ENCODE assay signal across 8 cellular contexts in the genomic region with DNA sequence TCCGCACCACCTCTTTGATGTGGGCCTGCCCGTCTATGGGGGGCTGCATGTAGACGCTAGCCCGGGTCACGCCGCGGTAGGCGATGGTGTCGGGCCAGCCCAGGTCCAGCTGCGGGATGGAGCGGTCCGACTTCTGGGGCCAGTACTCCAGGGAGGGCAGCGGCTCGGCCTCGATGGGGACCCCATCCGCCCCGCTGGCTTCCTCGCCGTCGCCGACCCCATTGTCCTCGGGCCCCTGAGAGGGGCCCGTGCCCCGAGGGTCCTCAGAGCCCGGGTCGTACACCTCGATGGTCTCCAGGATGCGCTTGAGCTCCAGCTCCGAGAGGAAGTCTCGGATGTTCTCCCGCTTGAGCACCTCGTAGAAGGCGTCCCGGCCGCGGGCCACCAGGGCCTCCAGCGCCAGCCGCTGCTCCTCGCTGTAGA. TPM values are rescaled to one million over a fixed set of nuclear protein-coding genes. Genes with fewer than 3 reads are reported as not detected.
DNase-seq lines count a peak whose midpoint lies in the region; ATAC-seq and TF ChIP-seq lines count a peak whose summit lies in the region.

No MANE protein-coding gene starts in this region.

- DNase-seq in BJ (ENCODE audit: low read depth) (no peak), Karpas-422 (no peak), NCI-H2081 treated with DMSO at 0.1 percent for 48 hours (lab: John Stamatoyannopoulos, UW) (no peak), Ammon's horn (ENCODE audit: low spot score) (no peak)
- DNase-seq in natural killer cell treated with Interleukin-12 subunit alpha and Interleukin-12 subunit beta and Interleukin-15 and Interleukin-18, amount 100 ng/mL, for 72 hours (ENCODE audit: low spot score), result no peak

- POLR2A ChIA-PET in BJ (lab: Charles Lee), result no interaction called here

- H2AFZ ChIP-seq in Karpas-422 (ENCODE audit: low read length), result no peak overlapping the region

- TF ChIP-seq CTCF in BJ (IDR thresholded peaks at IDR 0.05; ENCODE audit: insufficient read depth, low read depth, low read length), result no peak

- H3K36me3 Mint-ChIP-seq in natural killer cell treated with Interleukin-12 subunit alpha and Interleukin-12 subunit beta and Interleukin-15 and Interleukin-18, amount 100 ng/mL, for 72 hours, result no peaks in the 10 kb centered on the region

- H3K27me3 ChIP-seq in BJ (ENCODE audit: control insufficient read depth, insufficient read depth, low read length) (no peaks in the 10 kb centered on the region), Karpas-422 (ENCODE audit: low read length) (no peaks in the 10 kb centered on the region), ectodermal cell (ENCODE audit: control insufficient read depth, insufficient read depth, low read length, poor library complexity, severe bottlenecking) (peaks cover 4% of the 10 kb centered on the region)

- H3K27ac ChIP-seq in Karpas-422 (ENCODE audit: low read length) (no peak overlapping the region), ectodermal cell (ENCODE audit: insufficient read depth, low read depth, low read length, poor library complexity, severe bottlenecking) (no peak overlapping the region)

- peaks cover 14% of the 10 kb centered on the region for H3K79me2 ChIP-seq in Karpas-422 (ENCODE audit: low read length)

- H3K4me1 ChIP-seq in Karpas-422 (ENCODE audit: low read length), result peaks cover 34% of the 10 kb centered on the region
- H3K4me1 ChIP-seq in ectodermal cell (ENCODE audit: control insufficient read depth, insufficient read depth, low read length), result peaks cover 14% of the 10 kb centered on the region

- H3K9me2 ChIP-seq in Karpas-422 (replicated peaks; ENCODE audit: insufficient read depth, low read length), result no peaks in the 10 kb centered on the region

- H3K4me3 ChIP-seq in BJ (ENCODE audit: low read depth, low read length), result peak overlapping the region; percentile 50
- peak overlapping the region; percentile 78 for H3K4me3 ChIP-seq in Karpas-422 (ENCODE audit: low read length)
- peak overlapping the region; percentile 63 for H3K4me3 ChIP-seq in ectodermal cell (ENCODE audit: insufficient read depth, low read depth, low read length)

- no peaks in the 10 kb centered on the region for H4K20me1 ChIP-seq in Karpas-422 (ENCODE audit: insufficient read depth, low read depth, low read length)

- CTCF ChIA-PET in BJ (lab: Yijun Ruan, JAX), result interaction anchor here (1.6 to 1.9 kb wide), 2 partner anchors 20 to 42 kb away, joined by 4 to 7 read pairs; no protein-coding TSS in a partner anchor

- H3K36me3 ChIP-seq in BJ (ENCODE audit: control insufficient read depth, insufficient read depth, low read length) (peaks cover 5% of the 10 kb centered on the region), Karpas-422 (ENCODE audit: insufficient read depth, low read length) (no peaks in the 10 kb centered on the region; the same call in 1 of the 2 replicates), ectodermal cell (ENCODE audit: control insufficient read depth, insufficient read depth, low read length) (no peaks in the 10 kb centered on the region)

- peak overlapping the region; percentile 84 for H3K9ac ChIP-seq in Karpas-422 (ENCODE audit: low read length)

- H3K27me3 Mint-ChIP-seq in natural killer cell treated with Interleukin-12 subunit alpha and Interleukin-12 subunit beta and Interleukin-15 and Interleukin-18, amount 100 ng/mL, for 72 hours, result no peaks in the 10 kb centered on the region

- no peak overlapping the region for H3K27ac Mint-ChIP-seq in natural killer cell treated with Interleukin-12 subunit alpha and Interleukin-12 subunit beta and Interleukin-15 and Interleukin-18, amount 100 ng/mL, for 72 hours

- H3K9me3 Mint-ChIP-seq in natural killer cell treated with Interleukin-12 subunit alpha and Interleukin-12 subunit beta and Interleukin-15 and Interleukin-18, amount 100 ng/mL, for 72 hours, result no peaks in the 10 kb centered on the region

- H3K4me2 ChIP-seq in Karpas-422 (ENCODE audit: low read depth, low read length, poor library complexity, severe bottlenecking), result peak overlapping the region; percentile 87

- no peaks in the 10 kb centered on the region for H3K9me3 ChIP-seq in Karpas-422 (ENCODE audit: low read length)
- H3K9me3 ChIP-seq in ectodermal cell (ENCODE audit: control insufficient read depth, low read length), result no peaks in the 10 kb centered on the region

- 10 to 12% methylated on average over 39 of the region's 39 CpGs for WGBS in ectodermal cell, 2 experiments

- peaks cover 8% of the 10 kb centered on the region in 2 donors for H3K4me1 Mint-ChIP-seq in natural killer cell treated with Interleukin-12 subunit alpha and Interleukin-12 subunit beta and Interleukin-15 and Interleukin-18, amount 100 ng/mL, for 72 hours (ENCODE audit: low read depth in 2 of 2)

- no peak for ATAC-seq in natural killer cell treated with Interleukin-12 subunit alpha and Interleukin-12 subunit beta and Interleukin-15 and Interleukin-18, amount 100 ng/mL, for 72 hours
- no peak for ATAC-seq in GM21576 (IDR thresholded peaks at IDR 0.05; ENCODE audit: unreplicated experiment)
- ATAC-seq in GM19023 (IDR thresholded peaks at IDR 0.05; ENCODE audit: unreplicated experiment), result no peak

- peak overlapping the region; percentile 70 for H3K4me3 Mint-ChIP-seq in natural killer cell treated with Interleukin-12 subunit alpha and Interleukin-12 subunit beta and Interleukin-15 and Interleukin-18, amount 100 ng/mL, for 72 hours

RNA-seq across cellular contexts. Expression of a gene that starts 1.0 kb away (rescaled TPM):
- polyA plus RNA-seq in BJ (2011; rRNA removed), result 5.5 and 10.3 TPM in 2 replicates
- 8.6 and 8.8 TPM in 2 replicates for polyA minus RNA-seq in BJ (2011; rRNA and poly(A)+ RNA removed)
- 9.2 and 22.9 TPM in 2 replicates for total RNA-seq in Karpas-422 (2014; rRNA removed; shearing (Covaris generic); ENCODE audit: low replicate concordance)
- polyA plus RNA-seq in ectodermal cell (2013, experiment 1 of 4), result 15.0 TPM
- polyA plus RNA-seq in ectodermal cell (2013, experiment 2 of 4), result 16.0 TPM
- polyA plus RNA-seq in ectodermal cell (2013, experiment 3 of 4), result 9.2 TPM
- polyA plus RNA-seq in ectodermal cell (2013, experiment 4 of 4), result 10.7 TPM
- total RNA-seq in natural killer cell treated with Interleukin-12 subunit alpha and Interleukin-12 subunit beta and Interleukin-15 and Interleukin-18, amount 100 ng/mL, for 72 hours, result 1 to 10 TPM; 1.4 to 2.6 TPM

RNA-seq across cellular contexts. Expression of a gene that starts 43.2 kb away (rescaled TPM):
- 0.05 and 0.06 TPM in 2 replicates for polyA plus RNA-seq in BJ (2011; rRNA removed)
- polyA minus RNA-seq in BJ (2011; rRNA and poly(A)+ RNA removed), result not detected in 2 replicates
- 17.6 and 29.9 TPM in 2 replicates for total RNA-seq in Karpas-422 (2014; rRNA removed; shearing (Covaris generic); ENCODE audit: low replicate concordance)
- polyA plus RNA-seq in ectodermal cell (2013, experiment 1 of 4), result 0.33 TPM
- 0.84 TPM for polyA plus RNA-seq in ectodermal cell (2013, experiment 2 of 4)
- polyA plus RNA-seq in ectodermal cell (2013, experiment 3 of 4), result 0.21 TPM
- 0.16 TPM for polyA plus RNA-seq in ectodermal cell (2013, experiment 4 of 4)
- 10 to 100 TPM in 1 of 2 donors, 1 to 10 TPM in 1; 8.2 to 15.9 TPM for total RNA-seq in natural killer cell treated with Interleukin-12 subunit alpha and Interleukin-12 subunit beta and Interleukin-15 and Interleukin-18, amount 100 ng/mL, for 72 hours

RNA-seq across cellular contexts. Expression of a gene that starts 51.6 kb away (rescaled TPM):
- 0.05 TPM in 1 of 2 replicates, not detected in the other for polyA plus RNA-seq in BJ (2011; rRNA removed)
- 0.14 TPM in 1 of 2 replicates, not detected in the other for polyA minus RNA-seq in BJ (2011; rRNA and poly(A)+ RNA removed)
- not detected in 2 replicates for total RNA-seq in Karpas-422 (2014; rRNA removed; shearing (Covaris generic); ENCODE audit: low replicate concordance)
- polyA plus RNA-seq in ectodermal cell (2013, experiment 1 of 4), result not detected
- not detected for polyA plus RNA-seq in ectodermal cell (2013, experiment 2 of 4)
- not detected for polyA plus RNA-seq in ectodermal cell (2013, experiment 3 of 4)
- not detected for polyA plus RNA-seq in ectodermal cell (2013, experiment 4 of 4)
- total RNA-seq in natural killer cell treated with Interleukin-12 subunit alpha and Interleukin-12 subunit beta and Interleukin-15 and Interleukin-18, amount 100 ng/mL, for 72 hours, result not detected
